In genomic region chr10:122023257-122023656, GRCh38 we compare ENCODE assay signal across 2 cellular contexts. TPM values are rescaled to one million over a fixed set of nuclear protein-coding genes. Genes with fewer than 3 reads are reported as not detected.
"Had no signal": no experiment of that assay in that cellular context is flagged by ENCODE, and none has a peak within 500 bp of the region (broad histone marks: within the 10 kb centered on the region; RNA-seq: fewer than 3 reads in every experiment).

No MANE protein-coding gene starts in this region.

RNA-seq across cellular contexts. Expression of gene TACC2, which starts 34.3 kb away (rescaled TPM):
- total RNA-seq: natural killer cell had no signal
- polyA plus RNA-seq: naive thymus-derived CD4-positive, alpha-beta T cell had no signal
